13 cellular contexts compared by ENCODE assay signal in genomic region chr17:17769869-17770361, GRCh38.
A peak's percentile ranks its signal among the peaks of the same experiment; 100 is the strongest.
DNase-seq lines count a peak whose midpoint lies in the region; TF ChIP-seq lines count a peak whose summit lies in the region.
"Had no signal": no experiment of that assay in that cellular context is flagged by ENCODE, and none has a peak within 500 bp of the region (broad histone marks: within the 10 kb centered on the region; RNA-seq: fewer than 3 reads in every experiment).

No MANE protein-coding gene starts in this region.

- in situ Hi-C loops in mammary epithelial cell (cut with MboI; ENCODE audit: low sequenced_read_pairs in 2 of 2) = no loop called here

- no TSS peak for BruUV-seq in MCF 10A (replicated peaks; lab: Mats Ljungman, UMichigan)
- BruUV-seq in mammary epithelial cell (replicated peaks; lab: Mats Ljungman, UMichigan) = no TSS peak

- H3K4me3 ChIP-seq in mammary epithelial cell (replicated peaks in 1 of 3; ENCODE audit: insufficient read depth in 1 of 3, low read depth in 2 of 3, low read length in 3 of 3) (no peak overlapping the region), breast epithelium (no peak overlapping the region), muscle layer of colon (ENCODE audit: low read depth in 1 of 2, low read length in 2 of 2) (no peak overlapping the region)

- H3K4me1 Mint-ChIP-seq in MCF 10A (ENCODE audit: insufficient read depth, unreplicated experiment) = peaks cover 46% of the 10 kb centered on the region

- H3K36me3 ChIP-seq in mammary epithelial cell (ENCODE audit: insufficient read depth, low read length) (peaks cover 4% of the 10 kb centered on the region), breast epithelium (no peaks in the 10 kb centered on the region), muscle layer of colon (ENCODE audit: insufficient read depth, low read length) (peaks cover 7% of the 10 kb centered on the region)

- intact Hi-C loops in MCF 10A (cut with micrococcal nuclease) (no loop called here), mammary epithelial cell (cut with micrococcal nuclease) (no loop called here), breast epithelium (cut with DNase I; ENCODE audit: low total_unique reads) (no loop called here)

- no peak for DNase-seq in MCF 10A (ENCODE audit: unreplicated experiment)
- DNase-seq in mammary epithelial cell = no peak
- DNase-seq in breast epithelium (ENCODE audit: low spot score in 2 of 2) = no peak
- DNase-seq in NCI-H128 (lab: John Stamatoyannopoulos, UW; ENCODE audit: unreplicated experiment) = no peak
- DNase-seq in GM20000 (ENCODE audit: low spot score) = no peak
- no peak for DNase-seq in HEK293T (ENCODE audit: extremely low spot score)
- DNase-seq: CD4-positive, alpha-beta memory T cell; MV-4-11; NK-92 treated with Interleukin-12 subunit alpha and Interleukin-12 subunit beta, amount 100 ng/mL, for 24 hours; stimulated activated naive CD4-positive, alpha-beta T cell treated with Interleukin-2 at 50 U/mL for 16 hours had no signal

- no peaks in the 10 kb centered on the region for H3K27me3 Mint-ChIP-seq in MCF 10A (ENCODE audit: insufficient read depth, unreplicated experiment)
- H3K27me3 Mint-ChIP-seq: CD4-positive, alpha-beta memory T cell had no signal

- dilution Hi-C loops in mammary epithelial cell (cut with HindIII; ENCODE audit: low sequenced_read_pairs) = loop anchor here (5.0 kb wide), 2 partner anchors 38 to 78 kb away; no protein-coding TSS in a partner anchor

- TF ChIP-seq POLR2A in breast epithelium (IDR thresholded peaks at IDR 0.05) = no peak

- no peaks in the 10 kb centered on the region for H4K20me1 ChIP-seq in mammary epithelial cell (ENCODE audit: insufficient read depth, low read length)

- POLR2A ChIA-PET in MCF 10A (lab: Yijun Ruan, JAX) = no interaction called here
- POLR2A ChIA-PET in HEK293T (lab: Yijun Ruan, JAX) = no interaction called here

- peak overlapping the region; percentile 89 for H3K27ac Mint-ChIP-seq in MCF 10A (ENCODE audit: low read depth, unreplicated experiment)
- H3K27ac Mint-ChIP-seq: CD4-positive, alpha-beta memory T cell; T-helper 1 cell treated with Interleukin-12 subunit alpha and Interleukin-12 subunit beta and Interleukin-4 antibody, amounts not matched to agents 30 μg/mL and 1 μg/mL, for 36 hours had no signal

- H3K9ac ChIP-seq in mammary epithelial cell (ENCODE audit: insufficient read depth, low read length) (no peak overlapping the region), muscle layer of colon (ENCODE audit: low read length) (no peak overlapping the region)

- H3K9me3 ChIP-seq in mammary epithelial cell (replicated peaks; ENCODE audit: insufficient read depth, low read length) = no peaks in the 10 kb centered on the region
- no peaks in the 10 kb centered on the region for H3K9me3 ChIP-seq in breast epithelium
- H3K9me3 ChIP-seq in muscle layer of colon (ENCODE audit: low read length) = no peaks in the 10 kb centered on the region

- no peak overlapping the region for H2AFZ ChIP-seq in mammary epithelial cell (ENCODE audit: low read depth, low read length)

- H3K27me3 ChIP-seq in mammary epithelial cell (ENCODE audit: insufficient read depth, low read length) (no peaks in the 10 kb centered on the region), breast epithelium (no peaks in the 10 kb centered on the region), muscle layer of colon (ENCODE audit: control insufficient read depth in 1 of 2, insufficient read depth in 2 of 2, low read length in 2 of 2) (no peaks in the 10 kb centered on the region)

- no peaks in the 10 kb centered on the region for H3K9me3 Mint-ChIP-seq in MCF 10A (ENCODE audit: unreplicated experiment)
- H3K9me3 Mint-ChIP-seq: T-helper 1 cell treated with Interleukin-12 subunit alpha and Interleukin-12 subunit beta and Interleukin-4 antibody, amounts not matched to agents 30 μg/mL and 1 μg/mL, for 36 hours had no signal

- peaks cover 16% of the 10 kb centered on the region for H3K36me3 Mint-ChIP-seq in MCF 10A (ENCODE audit: insufficient read depth, unreplicated experiment)
- H3K36me3 Mint-ChIP-seq: CD4-positive, alpha-beta memory T cell had no signal

- CTCF ChIA-PET in MCF 10A (lab: Yijun Ruan, JAX) = no interaction called here
- CTCF ChIA-PET in mammary epithelial cell (lab: Charles Lee; ENCODE audit: low non-redundant PET) = no interaction called here
- CTCF ChIA-PET in HEK293T (lab: Yijun Ruan, JAX) = interaction anchor here (0.6 kb wide), 1 partner anchor 155 kb away, joined by 3 read pairs; no protein-coding TSS in a partner anchor

- H3K27ac ChIP-seq in mammary epithelial cell (ENCODE audit: insufficient read depth, low read depth, low read length) (no peak overlapping the region), breast epithelium (peak overlapping the region; percentile 43 to 55), muscle layer of colon (ENCODE audit: low read depth, low read length) (peak overlapping the region; percentile 66), temporal lobe (ENCODE audit: low read depth, low read length) (peak overlapping the region; percentile 36)

- 82% methylated on average over 13 of the region's 16 CpGs for WGBS in mammary epithelial cell (ENCODE audit: low coverage, missing lambda C conversion rate)

- H3K79me2 ChIP-seq in mammary epithelial cell (ENCODE audit: insufficient read depth, low read length) = peaks cover 89% of the 10 kb centered on the region

- TF ChIP-seq CTCF in MCF 10A (IDR thresholded peaks at IDR 0.05; ENCODE audit: unreplicated experiment) (no peak), mammary epithelial cell (conservative IDR thresholded peaks at IDR 0.05 in 1 of 2, IDR thresholded peaks at IDR 0.05 in 1 of 2; ENCODE audit: extremely low read depth in 1 of 2, insufficient read depth in 1 of 2, low read depth in 1 of 2, low read length in 2 of 2) (no peak), breast epithelium (IDR thresholded peaks at IDR 0.05) (no peak), GM20000 (IDR thresholded peaks at IDR 0.05; ENCODE audit: extremely low read depth, missing control alignments) (no peak)

- peaks cover 33% of the 10 kb centered on the region for H3K4me1 ChIP-seq in mammary epithelial cell (ENCODE audit: insufficient read depth, low read length)
- peaks cover 12 to 22% of the 10 kb centered on the region in 2 donors for H3K4me1 ChIP-seq in breast epithelium
- peaks cover 83% of the 10 kb centered on the region for H3K4me1 ChIP-seq in muscle layer of colon (ENCODE audit: insufficient read depth, low read length)

- H3K4me3 Mint-ChIP-seq in MCF 10A (ENCODE audit: unreplicated experiment) = no peak overlapping the region
- H3K4me3 Mint-ChIP-seq: CD4-positive, alpha-beta memory T cell; T-helper 1 cell treated with Interleukin-12 subunit alpha and Interleukin-12 subunit beta and Interleukin-4 antibody, amounts not matched to agents 30 μg/mL and 1 μg/mL, for 36 hours had no signal

- no peak overlapping the region for H3K4me2 ChIP-seq in mammary epithelial cell (ENCODE audit: insufficient read depth, low read depth, low read length)

TF ChIP-seq in HEK293T, 16 proteins besides CTCF, POLR2A, EP300 and RAD21:
- TF ChIP-seq NFRKB (IDR thresholded peaks at IDR 0.05) (no peak), HDGF (IDR thresholded peaks at IDR 0.05; ENCODE audit: borderline replicate concordance) (no peak), FOXM1 (IDR thresholded peaks at IDR 0.05; ENCODE audit: borderline replicate concordance) (no peak), LEF1 (IDR thresholded peaks at IDR 0.05; ENCODE audit: borderline replicate concordance) (no peak), TARDBP (IDR thresholded peaks at IDR 0.05) (no peak), PKNOX1 (IDR thresholded peaks at IDR 0.05) (no peak), BHLHE40 (IDR thresholded peaks at IDR 0.05; ENCODE audit: borderline replicate concordance) (no peak), L3MBTL2 (conservative IDR thresholded peaks at IDR 0.05) (no peak), ARNT (IDR thresholded peaks at IDR 0.05) (no peak), FOXA1 (IDR thresholded peaks at IDR 0.05) (no peak), CTBP1 (IDR thresholded peaks at IDR 0.05; ENCODE audit: borderline replicate concordance) (no peak), ELF4 (IDR thresholded peaks at IDR 0.05) (no peak), FOXK2 (IDR thresholded peaks at IDR 0.05) (no peak), SP1 (IDR thresholded peaks at IDR 0.05) (no peak)
